18 cellular contexts compared by ENCODE assay signal in genomic region chr11:1750840-1751520, GRCh38. TPM values are rescaled to one million over a fixed set of nuclear protein-coding genes. Genes with fewer than 3 reads are reported as not detected.
DNase-seq lines count a peak whose midpoint lies in the region; ATAC-seq, FAIRE-seq and TF ChIP-seq lines count a peak whose summit lies in the region.
"Had no signal": no experiment of that assay in that cellular context is flagged by ENCODE, and none has a peak within 500 bp of the region (broad histone marks: within the 10 kb centered on the region; RNA-seq: fewer than 3 reads in every experiment).

No MANE protein-coding gene starts in this region.

- no peaks in the 10 kb centered on the region for H3K4me1 ChIP-seq in GM12878 (ENCODE audit: control insufficient read depth, insufficient read depth, low read length)
- peaks cover under 1 to 41% of the 10 kb centered on the region in 2 donors for H3K4me1 ChIP-seq in kidney (ENCODE audit: control insufficient read depth in 1 of 2, insufficient read depth in 1 of 2, low read depth in 1 of 2, low read length in 2 of 2)
- peaks cover 58 to 92% (median 88%) of the 10 kb centered on the region in 3 donors for H3K4me1 ChIP-seq in skeletal muscle tissue (ENCODE audit: control insufficient read depth in 3 of 3, insufficient read depth in 3 of 3, low read length in 3 of 3)
- H3K4me1 ChIP-seq in gastroesophageal sphincter, result peaks cover 0 to 41% (median 10%) of the 10 kb centered on the region in 3 donors

- H3K9me3 ChIP-seq in GM12878 (replicated peaks; ENCODE audit: control insufficient read depth, insufficient read depth, low read length) (no peaks in the 10 kb centered on the region; the same call in 2 of the 3 replicates), kidney (ENCODE audit: control insufficient read depth in 1 of 2, low read length in 2 of 2) (no peaks in the 10 kb centered on the region), skeletal muscle tissue (ENCODE audit: control insufficient read depth in 3 of 3, low read length in 3 of 3) (no peaks in the 10 kb centered on the region), gastroesophageal sphincter (no peaks in the 10 kb centered on the region)
- H3K9me3 ChIP-seq: SJSA1 had no signal

- peak; percentile 16 for TF ChIP-seq POLR2A in GM18951 (IDR thresholded peaks at IDR 0.05; ENCODE audit: extremely low read depth, insufficient read depth, insufficient read length)
- peak; percentile 19; the same call in 1 of the 2 replicates for TF ChIP-seq POLR2A in GM12878 (IDR thresholded peaks at IDR 0.05; ENCODE audit: low read depth, low read length)
- no peak for TF ChIP-seq POLR2A in gastroesophageal sphincter (IDR thresholded peaks at IDR 0.05)

- RAD21 ChIA-PET in GM12878 (lab: Charles Lee; ENCODE audit: unreplicated experiment), result no interaction called here

- ATAC-seq in GM12878 (no peak), GM18861 (IDR thresholded peaks at IDR 0.05; ENCODE audit: unreplicated experiment) (no peak), gastroesophageal sphincter (no peak), GM21381 (IDR thresholded peaks at IDR 0.05; ENCODE audit: unreplicated experiment) (no peak)

- H4K20me1 ChIP-seq in GM12878 (ENCODE audit: control insufficient read depth, insufficient read depth), result no peaks in the 10 kb centered on the region

- POLR2A ChIA-PET in GM12878 (lab: Charles Lee), result no interaction called here

- H2AFZ ChIP-seq in GM12878 (ENCODE audit: control insufficient read depth, low read depth, low read length), result no peak overlapping the region

- SMC1A ChIA-PET in GM12878 (lab: Charles Lee; ENCODE audit: uncharacterized antibody, unreplicated experiment), result no interaction called here

- H3K36me3 ChIP-seq in GM12878 (ENCODE audit: control insufficient read depth in 2 of 2, insufficient read depth in 2 of 2, low read length in 1 of 2), result no peaks in the 10 kb centered on the region
- H3K36me3 ChIP-seq in kidney (ENCODE audit: control insufficient read depth in 1 of 2, insufficient read depth in 2 of 2, low read length in 2 of 2), result peaks cover 7 to 28% of the 10 kb centered on the region in 2 donors
- H3K36me3 ChIP-seq in skeletal muscle tissue (ENCODE audit: control insufficient read depth in 3 of 3, insufficient read depth in 3 of 3, low read length in 3 of 3), result peaks cover 28 to 37% (median 33%) of the 10 kb centered on the region in 3 donors
- peaks cover 0 to 40% of the 10 kb centered on the region in 2 donors for H3K36me3 ChIP-seq in gastroesophageal sphincter

- in situ Hi-C loops in GM18951 (cut with MboI; ENCODE audit: low sequenced_read_pairs, unreplicated experiment), result no loop called here
- in situ Hi-C loops in GM12878 (cut with MboI), result no loop called here

- no peak for FAIRE-seq in GM12878 (lab: Jason Lieb, UNC)
- FAIRE-seq in kidney (lab: Jason Lieb, UNC), result no peak
- FAIRE-seq: colon had no signal

- no peak for TF ChIP-seq RAD21 in GM12878 (IDR thresholded peaks at IDR 0.05; ENCODE audit: insufficient read depth, low read depth, low read length)

- H3K27me3 ChIP-seq in GM12878 (replicated peaks in 1 of 2; ENCODE audit: control insufficient read depth in 2 of 2, insufficient read depth in 2 of 2, low read length in 1 of 2) (no peaks in the 10 kb centered on the region; a peak in 1 of 4 replicates), skeletal muscle tissue (ENCODE audit: control insufficient read depth in 3 of 3, insufficient read depth in 3 of 3, low read length in 3 of 3) (peaks cover 0 to 5% (median 0%) of the 10 kb centered on the region in 3 donors), gastroesophageal sphincter (peaks cover 30% of the 10 kb centered on the region)

- DNase-seq in GM12878 (ENCODE audit: low read depth, low spot score), result no peak
- DNase-seq in kidney, result no peak
- DNase-seq in OCI-M2 (lab: John Stamatoyannopoulos, UW; ENCODE audit: unreplicated experiment), result no peak
- DNase-seq: activated CD4-positive, alpha-beta T cell treated with anti-CD3 and anti-CD28 coated beads for 4 hours; activated gamma-delta T cell; HFFc6; retina had no signal

- intact Hi-C loops in GM12878 (cut with micrococcal nuclease; ENCODE audit: unreplicated experiment), result no loop called here
- intact Hi-C loops in kidney (cut with DNase I), result no loop called here

- H3K4me3 ChIP-seq in GM12878, result no peak overlapping the region
- H3K4me3 ChIP-seq in kidney (ENCODE audit: low read length in 2 of 2), result no peak overlapping the region
- H3K4me3 ChIP-seq in skeletal muscle tissue (ENCODE audit: low read length in 3 of 3), result peak overlapping the region in 2 of 3 donors; percentile 15 to 35
- H3K4me3 ChIP-seq in gastroesophageal sphincter, result no peak overlapping the region
- H3K4me3 ChIP-seq: SJSA1 had no signal

- no peak for TF ChIP-seq EP300 in GM12878 (IDR thresholded peaks at IDR 0.05; ENCODE audit: borderline replicate concordance in 1 of 2, control insufficient read depth in 1 of 2, low read depth in 2 of 2, low read length in 2 of 2)
- no peak for TF ChIP-seq EP300 in gastroesophageal sphincter (IDR thresholded peaks at IDR 0.05)

- no peak overlapping the region for H3K9ac ChIP-seq in GM12878 (ENCODE audit: control insufficient read depth, insufficient read depth, low read length)
- no peak overlapping the region for H3K9ac ChIP-seq in kidney (ENCODE audit: low read length in 2 of 2)
- H3K9ac ChIP-seq in skeletal muscle tissue (ENCODE audit: low read depth in 1 of 3, low read length in 3 of 3), result peak overlapping the region; percentile 50 to 79 (median 57)

- no peak overlapping the region for H3K27ac ChIP-seq in GM12878 (ENCODE audit: control insufficient read depth, insufficient read depth)
- H3K27ac ChIP-seq in kidney (ENCODE audit: low read depth in 2 of 2, low read length in 2 of 2), result peak overlapping the region; percentile 63 to 65
- peak overlapping the region; percentile 84 for H3K27ac ChIP-seq in skeletal muscle tissue (ENCODE audit: low read depth, low read length)
- H3K27ac ChIP-seq in gastroesophageal sphincter, result peak overlapping the region in 1 of 4 donors; percentile 9
- H3K27ac ChIP-seq: C4-2B, SJSA1 had no signal

- TF ChIP-seq CTCF in GM12878 (IDR thresholded peaks at IDR 0.05 in 2 of 3, conservative IDR thresholded peaks at IDR 0.05 in 1 of 3; ENCODE audit: control insufficient read depth in 2 of 3, extremely low read depth in 1 of 3, insufficient read depth in 1 of 3, low read depth in 3 of 3, low read length in 3 of 3) (no peak), kidney (IDR thresholded peaks at IDR 0.05; ENCODE audit: borderline replicate concordance, extremely low read depth, insufficient read depth) (no peak), gastroesophageal sphincter (IDR thresholded peaks at IDR 0.05) (no peak)

- WGBS in GM12878 (ENCODE audit: insufficient coverage, insufficient replicate concordance, low lambda C conversion rate, missing lambda C conversion rate), result 32% methylated on average over 13 of the region's 13 CpGs
- no CpG with 5 or more reads among the region's 13 CpGs for WGBS in gastroesophageal sphincter (ENCODE audit: low coverage in 1 of 2), 2 donors

- no peak overlapping the region for H3K4me2 ChIP-seq in GM12878 (ENCODE audit: control insufficient read depth, insufficient read depth)

- H3K79me2 ChIP-seq in GM12878 (ENCODE audit: control insufficient read depth, insufficient read depth, low read length), result no peaks in the 10 kb centered on the region

- BruUV-seq in GM12878 (replicated peaks; lab: Mats Ljungman, UMichigan), result no TSS peak

- CTCF ChIA-PET in GM12878 (lab: Yijun Ruan, JAX), result interaction anchor here (1.1 kb wide), 1 partner anchor 15 kb away, joined by 3 read pairs; no protein-coding TSS in a partner anchor

RNA-seq across cellular contexts. Expression of gene IFITM10, which starts 0.6 kb away (rescaled TPM):
- 0.42 TPM in 1 of 2 replicates, not detected in the other for total RNA-seq in GM12878 (2013; cell fraction: nucleolus; rRNA removed)
- total RNA-seq in GM12878 (2014; rRNA removed) (0.16 TPM in 1 of 2 replicates, not detected in the other), GM12878 (2014; rRNA removed; fragmentation: Illumina TruSeq; extraction: Trizol) (not detected in 2 replicates), GM12878 (2021) (not detected in 2 replicates), kidney (6.4 TPM), skeletal muscle tissue (not detected), gastroesophageal sphincter (under 1 TPM in 3 of 4 donors, not detected in 1; 0.13 to 0.85 (median 0.31) TPM)
- 0.05 TPM for polyA plus RNA-seq in GM12878 (2011; ENCODE audit: low read depth)
- polyA plus RNA-seq in GM12878 (2011; rRNA removed) (not detected in 2 replicates), GM12878 (2014; fragmentation: Illumina TruSeq; extraction: Trizol) (not detected in 2 replicates), GM12878 (2014; fragmentation: Nextera tagmentation; extraction: Ambion mirVana) (not detected), GM12878 (2014; rRNA removed) (0.10 and 0.27 TPM in 2 replicates), GM12878 (2016; fragmentation: Nextera tagmentation; extraction: Ambion mirVana) (under 1 TPM in 1 of 2 experiments, not detected in 1; 0.04 TPM), kidney (ENCODE audit: insufficient read depth, low read depth, low replicate concordance) (2.3 TPM)
- polyA plus RNA-seq in GM12878 (2011; cell fraction: cytosol; rRNA removed), result not detected in 2 replicates
- polyA plus RNA-seq in GM12878 (2011; cell fraction: nucleus; rRNA removed), result 0.13 TPM in 1 of 2 replicates, not detected in the other
- 0.13 and 0.41 TPM in 2 replicates for polyA plus RNA-seq in GM12878 (2012)
- polyA minus RNA-seq in GM12878 (2011; rRNA and poly(A)+ RNA removed), result not detected in 2 replicates
- not detected in 2 replicates for polyA minus RNA-seq in GM12878 (2011; cell fraction: cytosol; rRNA and poly(A)+ RNA removed)
- polyA minus RNA-seq in GM12878 (2011; cell fraction: nucleus; rRNA and poly(A)+ RNA removed), result 0.38 TPM in 1 of 2 replicates, not detected in the other

RNA-seq across cellular contexts. Expression of gene CTSD, which starts 12.7 kb away (rescaled TPM):
- total RNA-seq in GM12878 (2013; cell fraction: nucleolus; rRNA removed), result 28.3 and 31.2 TPM in 2 replicates
- 29.3 and 38.6 TPM in 2 replicates for total RNA-seq in GM12878 (2014; rRNA removed)
- 10.3 and 13.3 TPM in 2 replicates for total RNA-seq in GM12878 (2014; rRNA removed; fragmentation: Illumina TruSeq; extraction: Trizol)
- total RNA-seq in GM12878 (2021), result 49.8 and 51.9 TPM in 2 replicates
- polyA plus RNA-seq in GM12878 (2011; ENCODE audit: low read depth), result 21.7 TPM
- polyA plus RNA-seq in GM12878 (2011; rRNA removed), result 4.4 and 16.4 TPM in 2 replicates
- 27.6 and 27.9 TPM in 2 replicates for polyA plus RNA-seq in GM12878 (2011; cell fraction: cytosol; rRNA removed)
- 31.4 and 38.8 TPM in 2 replicates for polyA plus RNA-seq in GM12878 (2011; cell fraction: nucleus; rRNA removed)
- 32.1 and 38.5 TPM in 2 replicates for polyA plus RNA-seq in GM12878 (2012)
- 1.9 and 22.0 TPM in 2 replicates for polyA plus RNA-seq in GM12878 (2014; fragmentation: Illumina TruSeq; extraction: Trizol)
- polyA plus RNA-seq in GM12878 (2014; fragmentation: Nextera tagmentation; extraction: Ambion mirVana), result 1 to 10 TPM in 1 of 2 experiments, under 1 TPM in 1; 0.42 to 3.4 TPM
- polyA plus RNA-seq in GM12878 (2014; rRNA removed), result 27.9 and 35.8 TPM in 2 replicates
- 10 to 100 TPM; 43.4 to 54.6 TPM for polyA plus RNA-seq in GM12878 (2016; fragmentation: Nextera tagmentation; extraction: Ambion mirVana)
- 17.6 and 42.1 TPM in 2 replicates for polyA minus RNA-seq in GM12878 (2011; rRNA and poly(A)+ RNA removed)
- 19.3 and 22.7 TPM in 2 replicates for polyA minus RNA-seq in GM12878 (2011; cell fraction: cytosol; rRNA and poly(A)+ RNA removed)
- 8.3 and 11.8 TPM in 2 replicates for polyA minus RNA-seq in GM12878 (2011; cell fraction: nucleus; rRNA and poly(A)+ RNA removed)
- total RNA-seq in kidney, result 2,183 TPM
- 2,764 TPM for polyA plus RNA-seq in kidney (ENCODE audit: insufficient read depth, low read depth, low replicate concordance)
- total RNA-seq in skeletal muscle tissue, result 44.9 TPM
- total RNA-seq in gastroesophageal sphincter, result 100 to 1,000 TPM; 182 to 290 (median 238) TPM

RNA-seq across cellular contexts. Expression of gene KRTAP5-6, which starts 54.0 kb away (rescaled TPM):
- total RNA-seq in GM12878 (2013; cell fraction: nucleolus; rRNA removed), result not detected in 2 replicates
- total RNA-seq in GM12878 (2014; rRNA removed), result not detected in 2 replicates
- not detected in 2 replicates for total RNA-seq in GM12878 (2014; rRNA removed; fragmentation: Illumina TruSeq; extraction: Trizol)
- not detected in 2 replicates for total RNA-seq in GM12878 (2021)
- polyA plus RNA-seq in GM12878 (2011; ENCODE audit: low read depth), result not detected
- polyA plus RNA-seq in GM12878 (2011; rRNA removed), result not detected in 2 replicates
- polyA plus RNA-seq in GM12878 (2011; cell fraction: cytosol; rRNA removed), result not detected in 2 replicates
- polyA plus RNA-seq in GM12878 (2011; cell fraction: nucleus; rRNA removed), result not detected in 2 replicates
- polyA plus RNA-seq in GM12878 (2012), result not detected in 2 replicates
- polyA plus RNA-seq in GM12878 (2014; fragmentation: Illumina TruSeq; extraction: Trizol), result not detected in 2 replicates
- not detected for polyA plus RNA-seq in GM12878 (2014; fragmentation: Nextera tagmentation; extraction: Ambion mirVana)
- not detected in 2 replicates for polyA plus RNA-seq in GM12878 (2014; rRNA removed)
- polyA plus RNA-seq in GM12878 (2016; fragmentation: Nextera tagmentation; extraction: Ambion mirVana), result not detected
- polyA minus RNA-seq in GM12878 (2011; rRNA and poly(A)+ RNA removed), result not detected in 2 replicates
- not detected in 2 replicates for polyA minus RNA-seq in GM12878 (2011; cell fraction: cytosol; rRNA and poly(A)+ RNA removed)
- polyA minus RNA-seq in GM12878 (2011; cell fraction: nucleus; rRNA and poly(A)+ RNA removed), result not detected in 2 replicates
- not detected for total RNA-seq in kidney
- polyA plus RNA-seq in kidney (ENCODE audit: insufficient read depth, low read depth, low replicate concordance), result not detected
- total RNA-seq in skeletal muscle tissue, result not detected
- total RNA-seq in gastroesophageal sphincter, result not detected
- total RNA-seq: HFFc6, LHCN-M2, lung microvascular endothelial cell, NCI-H460, SJSA1 had no signal

Comparison
In these comparisons a context has a peak if more than half of its experiments do, and no peak if none do; other contexts are left out.
1. POLR2A ChIP-seq: peak in GM18951 (single experiment) and GM12878 (single experiment); none in gastroesophageal sphincter (0 of 2).
2. H3K4me3 ChIP-seq: peak in skeletal muscle tissue (2 of 3); none in GM12878 (single experiment), kidney (0 of 2) and gastroesophageal sphincter (0 of 2).
3. H3K9ac ChIP-seq: peak in skeletal muscle tissue (3 of 3); none in GM12878 (single experiment) and kidney (0 of 2).